Comparison of ENCODE assay signal across 1 cellular context in the genomic region with DNA sequence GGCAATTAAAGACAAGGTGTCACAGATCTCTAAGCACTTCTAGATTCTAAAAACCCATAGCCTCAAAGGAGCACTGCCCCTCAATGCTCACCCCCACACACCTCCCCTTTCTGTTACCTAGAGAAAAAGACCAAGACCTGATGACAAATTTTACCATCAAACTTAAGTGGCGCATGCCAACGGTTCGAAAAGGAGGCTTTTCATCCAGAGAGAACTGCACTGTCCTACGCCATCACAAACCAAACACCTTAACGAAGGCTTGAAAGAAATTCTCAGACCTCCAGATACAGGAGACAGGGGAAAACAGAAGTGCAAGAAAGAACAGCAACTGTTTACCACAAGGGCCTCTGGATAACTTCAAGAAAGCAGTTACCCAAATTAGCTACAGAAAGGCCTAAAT.
TF ChIP-seq lines count a peak whose summit lies in the region.

No MANE protein-coding gene starts in this region.

TF ChIP-seq in neural cell, 6 proteins besides CTCF, POLR2A, EP300 and RAD21 (continued from another document):
- TF ChIP-seq, protein P1, sequence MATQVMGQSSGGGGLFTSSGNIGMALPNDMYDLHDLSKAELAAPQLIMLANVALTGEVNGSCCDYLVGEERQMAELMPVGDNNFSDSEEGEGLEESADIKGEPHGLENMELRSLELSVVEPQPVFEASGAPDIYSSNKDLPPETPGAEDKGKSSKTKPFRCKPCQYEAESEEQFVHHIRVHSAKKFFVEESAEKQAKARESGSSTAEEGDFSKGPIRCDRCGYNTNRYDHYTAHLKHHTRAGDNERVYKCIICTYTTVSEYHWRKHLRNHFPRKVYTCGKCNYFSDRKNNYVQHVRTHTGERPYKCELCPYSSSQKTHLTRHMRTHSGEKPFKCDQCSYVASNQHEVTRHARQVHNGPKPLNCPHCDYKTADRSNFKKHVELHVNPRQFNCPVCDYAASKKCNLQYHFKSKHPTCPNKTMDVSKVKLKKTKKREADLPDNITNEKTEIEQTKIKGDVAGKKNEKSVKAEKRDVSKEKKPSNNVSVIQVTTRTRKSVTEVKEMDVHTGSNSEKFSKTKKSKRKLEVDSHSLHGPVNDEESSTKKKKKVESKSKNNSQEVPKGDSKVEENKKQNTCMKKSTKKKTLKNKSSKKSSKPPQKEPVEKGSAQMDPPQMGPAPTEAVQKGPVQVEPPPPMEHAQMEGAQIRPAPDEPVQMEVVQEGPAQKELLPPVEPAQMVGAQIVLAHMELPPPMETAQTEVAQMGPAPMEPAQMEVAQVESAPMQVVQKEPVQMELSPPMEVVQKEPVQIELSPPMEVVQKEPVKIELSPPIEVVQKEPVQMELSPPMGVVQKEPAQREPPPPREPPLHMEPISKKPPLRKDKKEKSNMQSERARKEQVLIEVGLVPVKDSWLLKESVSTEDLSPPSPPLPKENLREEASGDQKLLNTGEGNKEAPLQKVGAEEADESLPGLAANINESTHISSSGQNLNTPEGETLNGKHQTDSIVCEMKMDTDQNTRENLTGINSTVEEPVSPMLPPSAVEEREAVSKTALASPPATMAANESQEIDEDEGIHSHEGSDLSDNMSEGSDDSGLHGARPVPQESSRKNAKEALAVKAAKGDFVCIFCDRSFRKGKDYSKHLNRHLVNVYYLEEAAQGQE (IDR thresholded peaks at IDR 0.05; ENCODE audit: borderline replicate concordance): no peak
- no peak for TF ChIP-seq MXI1 (conservative IDR thresholded peaks at IDR 0.05; ENCODE audit: poor library complexity, severe bottlenecking)
- no peak for TF ChIP-seq TAF1 (IDR thresholded peaks at IDR 0.05; ENCODE audit: low read depth)
TF ChIP-seq in neural cell: peak in this region for 0.
